9 cellular contexts compared by ENCODE assay signal in the genomic region with DNA sequence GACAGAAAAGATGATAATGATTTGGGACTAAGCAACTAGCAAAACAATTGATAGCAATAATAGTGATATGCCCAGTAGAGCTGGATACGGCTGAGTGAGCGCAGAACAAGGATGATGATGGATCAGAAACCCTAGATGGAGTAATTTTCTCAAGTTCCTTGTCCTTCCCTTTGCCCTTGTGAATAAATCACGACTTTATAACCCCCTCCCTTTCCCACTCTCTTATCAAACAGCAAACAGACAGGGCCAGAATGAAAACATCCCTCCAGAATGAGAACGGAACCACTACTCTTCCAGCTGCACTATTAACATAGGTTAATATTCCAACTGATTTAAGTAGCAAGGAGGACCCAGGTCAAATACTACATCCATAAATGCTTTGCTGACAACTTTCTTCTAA. TPM values are rescaled to one million over a fixed set of nuclear protein-coding genes. Genes with fewer than 3 reads are reported as not detected.
DNase-seq lines count a peak whose midpoint lies in the region; FAIRE-seq and TF ChIP-seq lines count a peak whose summit lies in the region.
"Had no signal": no experiment of that assay in that cellular context is flagged by ENCODE, and none has a peak within 500 bp of the region (broad histone marks: within the 10 kb centered on the region; RNA-seq: fewer than 3 reads in every experiment).

No MANE protein-coding gene starts in this region.

- intact Hi-C loops in prostate gland (cut with DNase I): loop anchor here (5.0 kb wide), 1 partner anchor 36 kb away; a partner anchor contains a TSS

- H4K20me1 ChIP-seq in MM.1S (ENCODE audit: insufficient read depth, low read length) (no peaks in the 10 kb centered on the region), neural progenitor cell (ENCODE audit: low read depth) (no peaks in the 10 kb centered on the region)

- H3K36me3 Mint-ChIP-seq in neural progenitor cell: no peaks in the 10 kb centered on the region

- H3K9ac ChIP-seq in MM.1S (ENCODE audit: low read length) (peak overlapping the region; percentile 77; the same call in 1 of the 2 replicates), adipocyte (ENCODE audit: low read length) (no peak overlapping the region), neural progenitor cell (no peak overlapping the region)

- H3K27ac Mint-ChIP-seq in neural progenitor cell: no peak overlapping the region

- H3K4me3 ChIP-seq in MM.1S (ENCODE audit: low read length) (peak overlapping the region; percentile 99; the same call in 1 of the 2 replicates), adipocyte (ENCODE audit: low read length) (peak overlapping the region; percentile 97), neural progenitor cell (peak overlapping the region; percentile 90), prostate gland (no peak overlapping the region)

- H3K9me3 ChIP-seq in MM.1S (replicated peaks; ENCODE audit: insufficient read depth, low read length) (no peaks in the 10 kb centered on the region), adipocyte (ENCODE audit: control insufficient read depth, low read length) (no peaks in the 10 kb centered on the region), neural progenitor cell (ENCODE audit: low read depth) (no peaks in the 10 kb centered on the region), prostate gland (no peaks in the 10 kb centered on the region)

- H3K4me1 Mint-ChIP-seq in neural progenitor cell: peaks cover 22% of the 10 kb centered on the region

- H3K27ac ChIP-seq in MM.1S (ENCODE audit: low read length) (no peak overlapping the region), neural progenitor cell (no peak overlapping the region), prostate gland (no peak overlapping the region)

- H3F3A ChIP-seq in MM.1S (ENCODE audit: insufficient read depth, low read length) (peaks cover 17% of the 10 kb centered on the region), neural progenitor cell (ENCODE audit: low read depth) (peaks cover 51% of the 10 kb centered on the region)

- H3K4me2 ChIP-seq in MM.1S (ENCODE audit: low read depth, low read length): peak overlapping the region; percentile 89; the same call in 1 of the 2 replicates
- peak overlapping the region; percentile 96 for H3K4me2 ChIP-seq in neural progenitor cell

- peaks cover 3% of the 10 kb centered on the region for H3K27me3 Mint-ChIP-seq in neural progenitor cell (ENCODE audit: insufficient read depth, low read depth)

- TF ChIP-seq CTCF in MM.1S (IDR thresholded peaks at IDR 0.05; ENCODE audit: low read length) (no peak), neural progenitor cell (IDR thresholded peaks at IDR 0.05) (no peak), prostate gland (IDR thresholded peaks at IDR 0.05) (no peak)

- no peaks in the 10 kb centered on the region for H3K9me3 Mint-ChIP-seq in neural progenitor cell

- H3K79me2 ChIP-seq in MM.1S (ENCODE audit: low read length) (peaks cover 28% of the 10 kb centered on the region), neural progenitor cell (ENCODE audit: low read depth) (peaks cover 9% of the 10 kb centered on the region)

- TF ChIP-seq POLR2A in GM12892 (IDR thresholded peaks at IDR 0.05; ENCODE audit: low read depth, low read length) (no peak), prostate gland (IDR thresholded peaks at IDR 0.05) (no peak)

- WGBS in prostate gland: 42% methylated on average over 4 of the region's 4 CpGs

- no peaks in the 10 kb centered on the region for H3K36me3 ChIP-seq in MM.1S (replicated peaks; ENCODE audit: insufficient read depth, low read length)
- H3K36me3 ChIP-seq in adipocyte (ENCODE audit: control insufficient read depth, insufficient read depth, low read length, severe bottlenecking): peaks cover 12% of the 10 kb centered on the region
- H3K36me3 ChIP-seq in neural progenitor cell: no peaks in the 10 kb centered on the region
- H3K36me3 ChIP-seq in prostate gland: no peaks in the 10 kb centered on the region

- H3K4me1 ChIP-seq in MM.1S (ENCODE audit: low read length) (peaks cover 5% of the 10 kb centered on the region; the same call in 1 of the 2 replicates), adipocyte (ENCODE audit: control insufficient read depth, insufficient read depth, low read length) (peaks cover 2% of the 10 kb centered on the region), neural progenitor cell (peaks cover 8% of the 10 kb centered on the region), prostate gland (replicated peaks) (no peaks in the 10 kb centered on the region)

- peak; percentile 70 for FAIRE-seq in GM12892 (lab: Jason Lieb, UNC)

- peak overlapping the region; percentile 97 for H3K4me3 Mint-ChIP-seq in neural progenitor cell

- DNase-seq in GM12892 (ENCODE audit: insufficient read length): no peak
- DNase-seq in MM.1S: no peak
- no peak for DNase-seq in adipocyte (ENCODE audit: low read depth)
- DNase-seq in neural progenitor cell (ENCODE audit: low spot score): no peak
- DNase-seq in stimulated activated CD8-positive, alpha-beta memory T cell treated with anti-CD3 and anti-CD28 coated beads, Interleukin-4, amount 100 ng/mL, for 48 hours: no peak
- no peak for DNase-seq in prostate gland (ENCODE audit: low spot score)
- DNase-seq in GOT3 (lab: John Stamatoyannopoulos, UW): no peak
- DNase-seq: effector CD4-positive, alpha-beta T cell; NCI-H2107 had no signal

- H3K9me2 ChIP-seq in MM.1S (replicated peaks; ENCODE audit: insufficient read depth, low read length): no peaks in the 10 kb centered on the region

- H2AFZ ChIP-seq in MM.1S (ENCODE audit: low read length) (no peak overlapping the region), neural progenitor cell (replicated peaks) (no peak overlapping the region)

- H3K27me3 ChIP-seq in MM.1S (replicated peaks; ENCODE audit: insufficient read depth, low read length) (no peaks in the 10 kb centered on the region), adipocyte (replicated peaks; ENCODE audit: control insufficient read depth, insufficient read depth, low read length) (no peaks in the 10 kb centered on the region), neural progenitor cell (no peaks in the 10 kb centered on the region), prostate gland (replicated peaks; ENCODE audit: insufficient read depth) (no peaks in the 10 kb centered on the region)

RNA-seq across cellular contexts. Expression of a gene that starts 1.3 kb away (rescaled TPM):
- polyA plus RNA-seq in GM12892 (2012; ENCODE audit: missing spikeins): 13.7 TPM
- total RNA-seq in neural progenitor cell (ENCODE audit: low replicate concordance): 6.2 and 12.6 TPM in 2 replicates
- 1 to 10 TPM; 1.1 to 2.9 TPM for total RNA-seq in prostate gland

RNA-seq across cellular contexts. Expression of a gene that starts 38.3 kb away (rescaled TPM):
- 74.4 TPM for polyA plus RNA-seq in GM12892 (2012; ENCODE audit: missing spikeins)
- 127 and 190 TPM in 2 replicates for total RNA-seq in neural progenitor cell (ENCODE audit: low replicate concordance)
- 100 to 1,000 TPM in 1 of 2 donors, 10 to 100 TPM in 1; 83.0 to 136 TPM for total RNA-seq in prostate gland

Comparison
In these comparisons a context has a peak if more than half of its experiments do, and no peak if none do; other contexts are left out.
1. H3K4me3 ChIP-seq: peak in MM.1S (single experiment), adipocyte (single experiment) and neural progenitor cell (single experiment); none in prostate gland (0 of 2).